Comparison of ENCODE assay signal across 19 cellular contexts in genomic region chr6:109241199-109241598, GRCh38.
DNase-seq lines count a peak whose midpoint lies in the region; ATAC-seq, FAIRE-seq and TF ChIP-seq lines count a peak whose summit lies in the region.
"Had no signal": no experiment of that assay in that cellular context is flagged by ENCODE, and none has a peak within 500 bp of the region (broad histone marks: within the 10 kb centered on the region; RNA-seq: fewer than 3 reads in every experiment).

No MANE protein-coding gene starts in this region.

- BruUV-seq in HepG2 (replicated peaks; lab: Mats Ljungman, UMichigan), result no TSS peak

- H3K4me1 ChIP-seq in HepG2 (ENCODE audit: insufficient read depth, low read length) (peaks cover 45% of the 10 kb centered on the region), right lobe of liver (no peaks in the 10 kb centered on the region), ovary (ENCODE audit: insufficient read depth) (no peaks in the 10 kb centered on the region)

- no peak for TF ChIP-seq CTCF in HepG2 (CRISPR knock-in tag; IDR thresholded peaks at IDR 0.05)
- no peak for TF ChIP-seq CTCF in right lobe of liver (IDR thresholded peaks at IDR 0.05)
- no peak for TF ChIP-seq CTCF in RWPE1 (conservative IDR thresholded peaks at IDR 0.05; ENCODE audit: low read depth)
- TF ChIP-seq CTCF in fibroblast of the aortic adventitia (IDR thresholded peaks at IDR 0.05; ENCODE audit: insufficient read depth, low read length), result no peak
- TF ChIP-seq CTCF in dorsolateral prefrontal cortex (IDR thresholded peaks at IDR 0.05 in 54 of 56, conservative IDR thresholded peaks at IDR 0.05 in 2 of 56; ENCODE audit: low read depth in 1 of 56, partially characterized antibody in 56 of 56), result no peak
- no peak for TF ChIP-seq CTCF in ovary (IDR thresholded peaks at IDR 0.05)

- DNase-seq in HepG2 (ENCODE audit: low spot score) (no peak), right lobe of liver (no peak), RWPE1 (ENCODE audit: low spot score) (peak; percentile 55), fibroblast of the aortic adventitia (ENCODE audit: low read depth) (peak; percentile 45), dedifferentiated amniotic fluid mesenchymal stem cell (ENCODE audit: extremely low spot score) (no peak), dorsolateral prefrontal cortex (no peak), ovary (no peak)
- DNase-seq in activated T-cell treated with anti-CD3 and anti-CD28 coated beads, Interleukin-2, amount 50 U/mL, for 4 hours, result no peak
- DNase-seq: activated naive CD4-positive, alpha-beta T cell treated with anti-CD3 and anti-CD28 coated beads, Interleukin-2, amount 50 U/mL, for 16 hours; NCI-H1694; NCI-H510A treated with DMSO at 0.1 percent for 48 hours; SHP77 treated with DMSO at 0.1 percent for 48 hours; small intestine had no signal

- FAIRE-seq in HepG2 (lab: Jason Lieb, UNC), result no peak
- FAIRE-seq: A204.1, GM12878, small intestine had no signal

- TF ChIP-seq POLR2A in HepG2 (IDR thresholded peaks at IDR 0.05; ENCODE audit: insufficient read depth in 1 of 2, low read depth in 2 of 2, low read length in 2 of 2) (no peak), right lobe of liver (IDR thresholded peaks at IDR 0.05) (no peak), ovary (IDR thresholded peaks at IDR 0.05) (no peak)

- no peak for ATAC-seq in HepG2
- no peak for ATAC-seq in right lobe of liver
- ATAC-seq in activated T-cell treated with anti-CD3 and anti-CD28 coated beads, Interleukin-2, amount 50 U/mL, for 4 hours, result no peak
- ATAC-seq: GM12878 had no signal

- in situ Hi-C loops in HepG2 (cut with HindIII; ENCODE audit: extremely low pct_ligation_motif_present, low pct_unique_long_range_greater_than_20kb), result no loop called here

- TF ChIP-seq RAD21 in HepG2 (CRISPR knock-in tag; IDR thresholded peaks at IDR 0.05), result no peak

- no peak overlapping the region for H3K4me3 Mint-ChIP-seq in activated T-cell treated with anti-CD3 and anti-CD28 coated beads, Interleukin-2, amount 50 U/mL, for 4 hours
- H3K4me3 Mint-ChIP-seq: central memory CD8-positive, alpha-beta T cell; IgD-negative memory B cell had no signal

- TF ChIP-seq EP300 in HepG2 (IDR thresholded peaks at IDR 0.05; ENCODE audit: low read depth in 2 of 2, low read length in 2 of 2), result no peak
- no peak for TF ChIP-seq EP300 in HepG2 (CRISPR knock-in tag; IDR thresholded peaks at IDR 0.05; ENCODE audit: borderline replicate concordance)
- no peak for TF ChIP-seq EP300 in ovary (IDR thresholded peaks at IDR 0.05)

- intact Hi-C loops in HepG2 (cut with micrococcal nuclease; ENCODE audit: unreplicated experiment), result no loop called here
- intact Hi-C loops in right lobe of liver (cut with DNase I), result no loop called here
- intact Hi-C loops in dorsolateral prefrontal cortex (cut with DNase I), result no loop called here
- intact Hi-C loops in ovary (cut with DNase I), result no loop called here

- 61% methylated on average over 2 of the region's 2 CpGs for WGBS in HepG2 (ENCODE audit: low lambda C conversion rate)
- WGBS in right lobe of liver (ENCODE audit: insufficient coverage, low coverage, low lambda C conversion rate, missing lambda C conversion rate), result 76% methylated on average over 2 of the region's 2 CpGs
- WGBS in ovary, 3 donors, result 91 to 92% (median 91%) methylated on average over 2 of the region's 2 CpGs

- no peaks in the 10 kb centered on the region for H3K79me2 ChIP-seq in HepG2 (ENCODE audit: insufficient read depth, low read length)

- no peaks in the 10 kb centered on the region for H3K27me3 Mint-ChIP-seq in activated T-cell treated with anti-CD3 and anti-CD28 coated beads, Interleukin-2, amount 50 U/mL, for 4 hours (ENCODE audit: low read depth)
- H3K27me3 Mint-ChIP-seq: central memory CD8-positive, alpha-beta T cell; IgD-negative memory B cell had no signal

- CTCF ChIA-PET in HepG2 (lab: Yijun Ruan, JAX; ENCODE audit: low intra/inter-chr PET ratio, low total read pairs) (no interaction called here), RWPE1 (lab: Yijun Ruan, JAX) (interaction anchor here (1.1 kb wide), 1 partner anchor 134 kb away, joined by 3 read pairs; no protein-coding TSS in a partner anchor)

- no peak overlapping the region for H2AFZ ChIP-seq in HepG2 (ENCODE audit: low read length)

- peaks cover 17% of the 10 kb centered on the region for H3K4me1 Mint-ChIP-seq in activated T-cell treated with anti-CD3 and anti-CD28 coated beads, Interleukin-2, amount 50 U/mL, for 4 hours (ENCODE audit: low read depth)

- H3K9ac ChIP-seq in HepG2 (ENCODE audit: insufficient read depth, low read depth, low read length), result no peak overlapping the region

- POLR2A ChIA-PET in HepG2 (lab: Yijun Ruan, JAX) (interaction anchor here (1.2 kb wide), 1 partner anchor 141 kb away, joined by 4 read pairs; the partner anchor contains the start of gene CD164), RWPE1 (lab: Yijun Ruan, JAX; ENCODE audit: low non-redundant PET) (no interaction called here)

- H3K4me3 ChIP-seq in HepG2 (replicated peaks in 1 of 3; ENCODE audit: insufficient read depth in 1 of 3, low read depth in 2 of 3, low read length in 3 of 3), result no peak overlapping the region
- H3K4me3 ChIP-seq in right lobe of liver, result no peak overlapping the region
- H3K4me3 ChIP-seq in fibroblast of the aortic adventitia (ENCODE audit: low read depth, low read length), result no peak overlapping the region
- H3K4me3 ChIP-seq in dorsolateral prefrontal cortex, result no peak overlapping the region
- no peak overlapping the region for H3K4me3 ChIP-seq in ovary
- H3K4me3 ChIP-seq: GM12878 had no signal

- no peaks in the 10 kb centered on the region for H3K9me3 ChIP-seq in HepG2 (ENCODE audit: low read length)
- H3K9me3 ChIP-seq in right lobe of liver, result no peaks in the 10 kb centered on the region
- H3K9me3 ChIP-seq in ovary, result no peaks in the 10 kb centered on the region

- H3K27me3 ChIP-seq in HepG2 (ENCODE audit: control insufficient read depth in 1 of 2, insufficient read depth in 2 of 2, low read length in 2 of 2), result no peaks in the 10 kb centered on the region
- H3K27me3 ChIP-seq in right lobe of liver, result no peaks in the 10 kb centered on the region
- H3K27me3 ChIP-seq in dorsolateral prefrontal cortex, result no peaks in the 10 kb centered on the region
- H3K27me3 ChIP-seq in ovary, result no peaks in the 10 kb centered on the region

- H3K9me3 Mint-ChIP-seq in activated T-cell treated with anti-CD3 and anti-CD28 coated beads, Interleukin-2, amount 50 U/mL, for 4 hours, result no peaks in the 10 kb centered on the region
- H3K9me3 Mint-ChIP-seq: central memory CD8-positive, alpha-beta T cell; IgD-negative memory B cell had no signal

- no peaks in the 10 kb centered on the region for H3K36me3 ChIP-seq in HepG2 (replicated peaks in 1 of 2; ENCODE audit: control insufficient read depth in 1 of 2, insufficient read depth in 2 of 2, low read length in 2 of 2)
- H3K36me3 ChIP-seq in right lobe of liver, result no peaks in the 10 kb centered on the region
- H3K36me3 ChIP-seq in ovary, result no peaks in the 10 kb centered on the region

- H3K27ac ChIP-seq in HepG2 (ENCODE audit: extremely low read length, insufficient read depth, low read length) (no peak overlapping the region), right lobe of liver (no peak overlapping the region), RWPE1 (no peak overlapping the region), dorsolateral prefrontal cortex (peak overlapping the region in 5 of 59 donors; percentile 75 to 86 (median 79)), ovary (no peak overlapping the region)
- H3K27ac ChIP-seq: epithelial cell of prostate, VCaP had no signal

- no peak overlapping the region for H3K4me2 ChIP-seq in HepG2 (ENCODE audit: low read depth, low read length)

- no peaks in the 10 kb centered on the region for H3K36me3 Mint-ChIP-seq in activated T-cell treated with anti-CD3 and anti-CD28 coated beads, Interleukin-2, amount 50 U/mL, for 4 hours (ENCODE audit: insufficient read depth)

- no peaks in the 10 kb centered on the region for H4K20me1 ChIP-seq in HepG2 (ENCODE audit: insufficient read depth, low read length)

TF ChIP-seq in HepG2, 621 proteins besides CTCF, POLR2A, EP300 and RAD21:
- TF ChIP-seq CEBPB (IDR thresholded peaks at IDR 0.05; ENCODE audit: borderline replicate concordance, low read depth, low read length) (peak; percentile 51; the same call in 1 of the 2 replicates), ZKSCAN8 (CRISPR knock-in tag; IDR thresholded peaks at IDR 0.05; ENCODE audit: borderline replicate concordance) (no peak)

Comparison
In these comparisons a context has a peak if more than half of its experiments do, and no peak if none do; other contexts are left out.
1. DNase-seq: peak in RWPE1 (single experiment) and fibroblast of the aortic adventitia (single experiment); none in HepG2 (single experiment), right lobe of liver (0 of 3), activated T-cell treated with anti-CD3 and anti-CD28 coated beads, Interleukin-2, amount 50 U/mL, for 4 hours (single experiment), dedifferentiated amniotic fluid mesenchymal stem cell (single experiment), dorsolateral prefrontal cortex (0 of 10) and ovary (0 of 5).